16 cellular contexts compared by ENCODE assay signal in the genomic region with DNA sequence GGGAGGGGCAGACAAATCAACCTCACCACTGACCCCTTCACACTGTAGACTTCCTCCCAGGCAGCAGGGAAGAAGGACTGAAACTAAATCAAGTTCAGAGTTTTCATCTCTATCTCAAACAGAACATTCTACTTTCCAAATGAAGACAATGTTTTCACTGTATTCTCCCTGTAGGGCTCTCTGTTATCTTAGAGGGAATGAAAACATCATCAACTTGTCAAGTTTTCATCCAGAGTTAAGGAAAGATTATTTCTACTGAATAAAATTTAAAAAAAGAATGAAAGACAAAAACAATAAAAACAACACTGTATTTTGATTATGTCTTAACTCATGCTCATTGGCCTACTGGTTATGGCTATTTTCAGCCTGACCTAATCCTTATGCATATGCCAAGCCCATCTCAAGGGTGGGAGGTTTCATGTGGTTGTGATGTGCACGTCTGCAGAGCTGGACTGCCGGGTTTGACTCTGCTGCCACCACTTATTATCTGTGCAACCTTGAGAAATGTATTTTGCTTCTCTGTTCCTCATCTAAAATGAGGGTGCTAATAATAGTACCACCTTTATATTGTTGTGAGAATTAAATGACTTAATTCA.
A peak's percentile ranks its signal among the peaks of the same experiment; 100 is the strongest.
DNase-seq lines count a peak whose midpoint lies in the region; ATAC-seq and FAIRE-seq lines count a peak whose summit lies in the region.
"Had no signal": no experiment of that assay in that cellular context is flagged by ENCODE, and none has a peak within 500 bp of the region (broad histone marks: within the 10 kb centered on the region; RNA-seq: fewer than 3 reads in every experiment).

No MANE protein-coding gene starts in this region.

- ATAC-seq in GM18861 (IDR thresholded peaks at IDR 0.05; ENCODE audit: unreplicated experiment), result peak; percentile 9
- ATAC-seq in GM21423 (IDR thresholded peaks at IDR 0.05; ENCODE audit: unreplicated experiment), result peak; percentile 11
- ATAC-seq in HG03064 (IDR thresholded peaks at IDR 0.05; ENCODE audit: low read depth, unreplicated experiment), result peak; percentile 11
- no peak for ATAC-seq in activated CD4-positive, alpha-beta T cell treated with anti-CD3 and anti-CD28 coated beads for 36 hours

- CTCF ChIA-PET in activated CD4-positive, alpha-beta T cell treated with anti-CD3 and anti-CD28 coated beads for 36 hours (lab: Charles Lee), result no interaction called here
- CTCF ChIA-PET in activated CD4-positive, alpha-beta T cell treated with anti-CD3 and anti-CD28 coated beads, Interleukin-2, amount 10 ng/mL, durations not matched to agents 7 days and 5 days (lab: Charles Lee), result no interaction called here

- H3K4me3 Mint-ChIP-seq in activated CD4-positive, alpha-beta T cell treated with anti-CD3 and anti-CD28 coated beads for 36 hours, result no peak overlapping the region
- H3K4me3 Mint-ChIP-seq in activated CD4-positive, alpha-beta T cell treated with anti-CD3 and anti-CD28 coated beads, Interleukin-2, amount 10 ng/mL, durations not matched to agents 7 days and 5 days, result no peak overlapping the region
- H3K4me3 Mint-ChIP-seq: activated CD8-positive, alpha-beta memory T cell treated with anti-CD3 and anti-CD28 coated beads, Interleukin-2, amount 10 ng/mL, durations not matched to agents 7 days and 5 days; activated naive CD8-positive, alpha-beta T cell treated with anti-CD3 and anti-CD28 coated beads for 36 hours; B cell had no signal

- intact Hi-C loops in activated CD4-positive, alpha-beta T cell treated with anti-CD3 and anti-CD28 coated beads for 36 hours (cut with DNase I, micrococcal nuclease), result no loop called here

- peak; percentile 98 for FAIRE-seq in endometrium (lab: Jason Lieb, UNC)
- FAIRE-seq: TTC549 had no signal

- peaks cover 2% of the 10 kb centered on the region for H3K4me1 Mint-ChIP-seq in activated CD4-positive, alpha-beta T cell treated with anti-CD3 and anti-CD28 coated beads for 36 hours
- H3K4me1 Mint-ChIP-seq in activated CD4-positive, alpha-beta T cell treated with anti-CD3 and anti-CD28 coated beads, Interleukin-2, amount 10 ng/mL, durations not matched to agents 7 days and 5 days, result no peaks in the 10 kb centered on the region
- H3K4me1 Mint-ChIP-seq: B cell had no signal

- POLR2A ChIA-PET in activated CD4-positive, alpha-beta T cell treated with anti-CD3 and anti-CD28 coated beads for 36 hours (lab: Charles Lee), result no interaction called here
- POLR2A ChIA-PET in activated CD4-positive, alpha-beta T cell treated with anti-CD3 and anti-CD28 coated beads, Interleukin-2, amount 10 ng/mL, durations not matched to agents 7 days and 5 days (lab: Charles Lee), result no interaction called here

- DNase-seq in activated CD4-positive, alpha-beta T cell treated with anti-CD3 and anti-CD28 coated beads for 36 hours, result no peak
- DNase-seq in OCI-M1 (lab: John Stamatoyannopoulos, UW), result no peak
- DNase-seq in HCEC 1CT, result no peak
- DNase-seq in activated CD4-positive, alpha-beta T cell treated with anti-CD3 and anti-CD28 coated beads, Interleukin-2, amount 10 ng/mL, durations not matched to agents 7 days and 5 days, result no peak
- DNase-seq: NCI-H1092 treated with DMSO at 0.1 percent for 48 hours; NCI-H524 treated with DMSO at 0.1 percent for 48 hours; stimulated activated CD4-positive, alpha-beta T cell treated with anti-CD3 and anti-CD28 coated beads, Interleukin-4, amount 100 ng/mL, for 24 hours; stimulated activated naive CD4-positive, alpha-beta T cell had no signal

- H3K9me3 Mint-ChIP-seq in activated CD4-positive, alpha-beta T cell treated with anti-CD3 and anti-CD28 coated beads for 36 hours (ENCODE audit: low read depth), result no peaks in the 10 kb centered on the region
- H3K9me3 Mint-ChIP-seq in activated CD4-positive, alpha-beta T cell treated with anti-CD3 and anti-CD28 coated beads, Interleukin-2, amount 10 ng/mL, durations not matched to agents 7 days and 5 days, result no peaks in the 10 kb centered on the region
- H3K9me3 Mint-ChIP-seq: activated naive CD8-positive, alpha-beta T cell treated with anti-CD3 and anti-CD28 coated beads for 36 hours had no signal

- H3K27me3 Mint-ChIP-seq in activated CD4-positive, alpha-beta T cell treated with anti-CD3 and anti-CD28 coated beads for 36 hours, result no peaks in the 10 kb centered on the region
- peaks cover 6% of the 10 kb centered on the region for H3K27me3 Mint-ChIP-seq in activated CD4-positive, alpha-beta T cell treated with anti-CD3 and anti-CD28 coated beads, Interleukin-2, amount 10 ng/mL, durations not matched to agents 7 days and 5 days
- H3K27me3 Mint-ChIP-seq: B cell had no signal

- H3K27ac Mint-ChIP-seq in activated CD4-positive, alpha-beta T cell treated with anti-CD3 and anti-CD28 coated beads for 36 hours, result no peak overlapping the region
- H3K27ac Mint-ChIP-seq in activated CD4-positive, alpha-beta T cell treated with anti-CD3 and anti-CD28 coated beads, Interleukin-2, amount 10 ng/mL, durations not matched to agents 7 days and 5 days, result no peak overlapping the region
- H3K27ac Mint-ChIP-seq: activated CD8-positive, alpha-beta memory T cell treated with anti-CD3 and anti-CD28 coated beads, Interleukin-2, amount 10 ng/mL, durations not matched to agents 7 days and 5 days; activated naive CD8-positive, alpha-beta T cell treated with anti-CD3 and anti-CD28 coated beads for 36 hours; B cell had no signal

- H3K36me3 Mint-ChIP-seq in activated CD4-positive, alpha-beta T cell treated with anti-CD3 and anti-CD28 coated beads for 36 hours (ENCODE audit: low read depth), result no peaks in the 10 kb centered on the region
- H3K36me3 Mint-ChIP-seq in activated CD4-positive, alpha-beta T cell treated with anti-CD3 and anti-CD28 coated beads, Interleukin-2, amount 10 ng/mL, durations not matched to agents 7 days and 5 days (ENCODE audit: low read depth), result no peaks in the 10 kb centered on the region
- H3K36me3 Mint-ChIP-seq: activated CD8-positive, alpha-beta memory T cell treated with anti-CD3 and anti-CD28 coated beads, Interleukin-2, amount 10 ng/mL, durations not matched to agents 7 days and 5 days; activated naive CD8-positive, alpha-beta T cell treated with anti-CD3 and anti-CD28 coated beads for 36 hours had no signal
